Comparison of ENCODE assay signal across 23 cellular contexts in the genomic region with DNA sequence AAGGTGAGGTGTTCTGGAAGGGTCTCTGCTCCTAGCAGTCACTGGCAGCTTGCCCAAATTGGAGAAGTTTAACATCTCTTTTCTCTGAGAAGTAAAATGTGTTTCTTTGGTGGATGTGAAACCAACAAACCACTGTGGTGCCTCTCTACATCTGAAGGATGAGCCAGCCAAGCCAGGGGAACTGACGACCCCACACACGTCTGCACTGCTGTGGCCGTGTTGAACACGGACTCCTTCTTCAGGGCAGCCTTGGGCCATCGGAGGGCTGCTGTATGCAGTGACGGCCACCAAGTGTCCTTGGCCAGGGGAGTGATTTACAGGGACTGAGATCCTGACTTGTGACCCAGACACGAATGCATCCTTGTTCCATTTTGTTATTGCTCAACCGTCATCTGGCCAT.
DNase-seq lines count a peak whose midpoint lies in the region; ATAC-seq and TF ChIP-seq lines count a peak whose summit lies in the region.
"Had no signal": no experiment of that assay in that cellular context is flagged by ENCODE, and none has a peak within 500 bp of the region (broad histone marks: within the 10 kb centered on the region; RNA-seq: fewer than 3 reads in every experiment).

No MANE protein-coding gene starts in this region.

- DNase-seq in SK-N-SH (no peak), adipocyte (ENCODE audit: low read depth) (no peak), mesenteric fat pad (ENCODE audit: low spot score) (peak; percentile 62), tibial artery (no peak), upper lobe of left lung (no peak)
- no peak for DNase-seq in naive thymus-derived CD4-positive, alpha-beta T cell
- DNase-seq: activated CD4-positive, alpha-beta T cell treated with anti-CD3 and anti-CD28 coated beads, Interleukin-2, amount 50 U/mL, for 48 hours; activated naive CD4-positive, alpha-beta T cell treated with Interleukin-2 at 50 U/mL for 16 hours; BE2C; foreskin melanocyte; HCEC 1CT; left cardiac atrium; NCI-H2029; NCI-H82; sigmoid colon; thyroid gland had no signal

- H3K27me3 Mint-ChIP-seq in naive thymus-derived CD4-positive, alpha-beta T cell = peaks cover 2 to 21% (median 11%) of the 10 kb centered on the region in 5 donors

- TF ChIP-seq RAD21 in SK-N-SH (IDR thresholded peaks at IDR 0.05; ENCODE audit: low read length) = no peak

- H3K4me3 ChIP-seq in SK-N-SH (ENCODE audit: low read depth in 2 of 2, low read length in 1 of 2) (no peak overlapping the region), adipocyte (ENCODE audit: low read length) (no peak overlapping the region), tibial artery (no peak overlapping the region), upper lobe of left lung (no peak overlapping the region)
- H3K4me3 ChIP-seq in naive thymus-derived CD4-positive, alpha-beta T cell (ENCODE audit: low read length) = no peak overlapping the region
- H3K4me3 ChIP-seq: coronary artery, esophagus muscularis mucosa, sigmoid colon, thyroid gland had no signal

- 75% methylated on average over 7 of the region's 8 CpGs for WGBS in SK-N-SH (ENCODE audit: low lambda C conversion rate)
- WGBS in upper lobe of left lung, 2 donors = 94 to 96% methylated on average over 8 of the region's 8 CpGs

- intact Hi-C loops in tibial artery (cut with DNase I; ENCODE audit: low total_unique reads) = no loop called here
- intact Hi-C loops in naive thymus-derived CD4-positive, alpha-beta T cell (cut with micrococcal nuclease) = no loop called here

- no peaks in the 10 kb centered on the region for H3K36me3 Mint-ChIP-seq in naive thymus-derived CD4-positive, alpha-beta T cell

- CTCF ChIA-PET in SK-N-SH (lab: Yijun Ruan, JAX) = no interaction called here
- CTCF ChIA-PET in naive thymus-derived CD4-positive, alpha-beta T cell (lab: Charles Lee) = no interaction called here

- POLR2A ChIA-PET in SK-N-SH (lab: Yijun Ruan, JAX) = no interaction called here
- POLR2A ChIA-PET in naive thymus-derived CD4-positive, alpha-beta T cell (lab: Charles Lee) = no interaction called here

- H3K4me2 ChIP-seq in SK-N-SH = peak overlapping the region; percentile 4; the same call in 1 of the 2 replicates

- no peak for TF ChIP-seq POLR2A in upper lobe of left lung (IDR thresholded peaks at IDR 0.05)

- H3K36me3 ChIP-seq in SK-N-SH (replicated peaks in 1 of 2; ENCODE audit: control insufficient read depth in 1 of 2, insufficient read depth in 2 of 2, low read length in 1 of 2) (no peaks in the 10 kb centered on the region), adipocyte (ENCODE audit: control insufficient read depth, insufficient read depth, low read length, severe bottlenecking) (no peaks in the 10 kb centered on the region), tibial artery (no peaks in the 10 kb centered on the region), upper lobe of left lung (no peaks in the 10 kb centered on the region)
- H3K36me3 ChIP-seq in naive thymus-derived CD4-positive, alpha-beta T cell (ENCODE audit: control insufficient read depth in 2 of 3, insufficient read depth in 3 of 3, low read length in 3 of 3) = no peaks in the 10 kb centered on the region
- H3K36me3 ChIP-seq: BE2C, esophagus muscularis mucosa, sigmoid colon, thyroid gland had no signal

- H3K9me3 Mint-ChIP-seq in naive thymus-derived CD4-positive, alpha-beta T cell = no peaks in the 10 kb centered on the region
- H3K9me3 Mint-ChIP-seq: stimulated activated naive CD8-positive, alpha-beta T cell treated with anti-CD3 and anti-CD28 coated beads, Interleukin-15, Interleukin-2, amounts not matched to agents 100 ng/mL and 50 ng/mL, for 24 hours had no signal

- no peak overlapping the region for H2AFZ ChIP-seq in SK-N-SH (ENCODE audit: low read depth)

- H3K4me3 Mint-ChIP-seq in naive thymus-derived CD4-positive, alpha-beta T cell = no peak overlapping the region
- H3K4me3 Mint-ChIP-seq: stimulated activated naive CD8-positive, alpha-beta T cell treated with anti-CD3 and anti-CD28 coated beads, Interleukin-15, Interleukin-2, amounts not matched to agents 100 ng/mL and 50 ng/mL, for 24 hours had no signal

- H3K4me1 Mint-ChIP-seq in naive thymus-derived CD4-positive, alpha-beta T cell = no peaks in the 10 kb centered on the region

- H3K9me2 ChIP-seq in SK-N-SH = no peaks in the 10 kb centered on the region

- H3K4me1 ChIP-seq in SK-N-SH (ENCODE audit: control insufficient read depth in 1 of 2, insufficient read depth in 2 of 2, low read depth in 1 of 2, low read length in 1 of 2) (no peaks in the 10 kb centered on the region; a peak in 1 of 4 replicates), adipocyte (ENCODE audit: control insufficient read depth, insufficient read depth, low read length) (peaks cover 22% of the 10 kb centered on the region), tibial artery (peaks cover 0 to 26% (median 14%) of the 10 kb centered on the region in 4 donors), upper lobe of left lung (no peaks in the 10 kb centered on the region)
- no peaks in the 10 kb centered on the region for H3K4me1 ChIP-seq in naive thymus-derived CD4-positive, alpha-beta T cell (ENCODE audit: control insufficient read depth in 2 of 2, insufficient read depth in 2 of 2, low read length in 2 of 2)
- H3K4me1 ChIP-seq: esophagus muscularis mucosa, sigmoid colon had no signal

- TF ChIP-seq CTCF in SK-N-SH (IDR thresholded peaks at IDR 0.05) (no peak), tibial artery (IDR thresholded peaks at IDR 0.05) (no peak), upper lobe of left lung (IDR thresholded peaks at IDR 0.05) (no peak)

- H3K27ac Mint-ChIP-seq in naive thymus-derived CD4-positive, alpha-beta T cell = no peak overlapping the region
- H3K27ac Mint-ChIP-seq: progenitor cell of endocrine pancreas; stimulated activated naive CD8-positive, alpha-beta T cell treated with anti-CD3 and anti-CD28 coated beads, Interleukin-15, Interleukin-2, amounts not matched to agents 100 ng/mL and 50 ng/mL, for 24 hours had no signal

- H3F3A ChIP-seq in SK-N-SH (replicated peaks; ENCODE audit: insufficient read depth) = no peaks in the 10 kb centered on the region

- TF ChIP-seq EP300 in SK-N-SH (IDR thresholded peaks at IDR 0.05; ENCODE audit: borderline replicate concordance in 1 of 2, low read depth in 1 of 2, low read length in 1 of 2) = no peak
- no peak for TF ChIP-seq EP300 in upper lobe of left lung (IDR thresholded peaks at IDR 0.05)

- H3K79me2 ChIP-seq in SK-N-SH (ENCODE audit: insufficient read depth) = no peaks in the 10 kb centered on the region

- H3K9me3 ChIP-seq in SK-N-SH (no peaks in the 10 kb centered on the region), adipocyte (ENCODE audit: control insufficient read depth, low read length) (no peaks in the 10 kb centered on the region), tibial artery (no peaks in the 10 kb centered on the region), upper lobe of left lung (no peaks in the 10 kb centered on the region)
- H3K9me3 ChIP-seq in naive thymus-derived CD4-positive, alpha-beta T cell (ENCODE audit: control insufficient read depth in 2 of 3, low read length in 3 of 3) = no peaks in the 10 kb centered on the region
- H3K9me3 ChIP-seq: BE2C, esophagus muscularis mucosa, sigmoid colon, thyroid gland had no signal

- no peak overlapping the region for H3K27ac ChIP-seq in SK-N-SH (ENCODE audit: low read depth in 2 of 2, low read length in 1 of 2)
- H3K27ac ChIP-seq in tibial artery = peak overlapping the region; percentile 57 to 68
- H3K27ac ChIP-seq in upper lobe of left lung = no peak overlapping the region
- H3K27ac ChIP-seq in naive thymus-derived CD4-positive, alpha-beta T cell (ENCODE audit: low read depth, low read length) = no peak overlapping the region
- H3K27ac ChIP-seq: esophagus muscularis mucosa, sigmoid colon had no signal

- H3K27me3 ChIP-seq in SK-N-SH (ENCODE audit: insufficient read depth) (no peaks in the 10 kb centered on the region), adipocyte (replicated peaks; ENCODE audit: control insufficient read depth, insufficient read depth, low read length) (no peaks in the 10 kb centered on the region), tibial artery (no peaks in the 10 kb centered on the region), upper lobe of left lung (no peaks in the 10 kb centered on the region)
- H3K27me3 ChIP-seq in naive thymus-derived CD4-positive, alpha-beta T cell (ENCODE audit: control insufficient read depth in 2 of 2, insufficient read depth in 2 of 2, low read length in 2 of 2) = no peaks in the 10 kb centered on the region
- H3K27me3 ChIP-seq: esophagus muscularis mucosa, sigmoid colon, thyroid gland had no signal

- H4K20me1 ChIP-seq in SK-N-SH (ENCODE audit: insufficient read depth) = no peaks in the 10 kb centered on the region

- no peak overlapping the region for H3K9ac ChIP-seq in SK-N-SH
- H3K9ac ChIP-seq in adipocyte (ENCODE audit: low read length) = peak overlapping the region; percentile 17

- no peak for ATAC-seq in SK-N-SH treated with all-trans-retinoic acid at 6 μM for 48 hours
- ATAC-seq in upper lobe of left lung (ENCODE audit: low FRiP score in 2 of 2) = no peak
- ATAC-seq in naive thymus-derived CD4-positive, alpha-beta T cell = no peak
- no peak for ATAC-seq in GM21529 (IDR thresholded peaks at IDR 0.05; ENCODE audit: unreplicated experiment)
- ATAC-seq: activated CD4-positive, CD25-positive, alpha-beta regulatory T cell treated with anti-CD3 and anti-CD28 coated beads, Interleukin-2, amount 50 U/mL, for 24 hours had no signal

TF ChIP-seq in SK-N-SH, 30 proteins besides CTCF, POLR2A, EP300 and RAD21 (continues in another document):
- TF ChIP-seq RFX5 (IDR thresholded peaks at IDR 0.05; ENCODE audit: low read length) (no peak), GABPA (IDR thresholded peaks at IDR 0.05; ENCODE audit: low read depth) (no peak), JUND (IDR thresholded peaks at IDR 0.05) (no peak), FOXJ3 (CRISPR knock-in tag; IDR thresholded peaks at IDR 0.05) (no peak), SIN3A (IDR thresholded peaks at IDR 0.05; ENCODE audit: borderline replicate concordance, low read depth, low read length) (no peak), MXI1 (IDR thresholded peaks at IDR 0.05; ENCODE audit: low read depth, low read length) (no peak), TEAD4 (IDR thresholded peaks at IDR 0.05; ENCODE audit: borderline replicate concordance, insufficient read depth) (no peak), TAF1 (IDR thresholded peaks at IDR 0.05; ENCODE audit: borderline replicate concordance, low read depth, low read length) (no peak)

TF ChIP-seq in SK-N-SH treated with all-trans-retinoic acid at 6 μM for 48 hours, 23 proteins besides CTCF, POLR2A, EP300 and RAD21:
- no peak for TF ChIP-seq OSR1 (CRISPR knock-in tag; IDR thresholded peaks at IDR 0.05)
- no peak for TF ChIP-seq SNAI2 (CRISPR knock-in tag; IDR thresholded peaks at IDR 0.05)
- no peak for TF ChIP-seq ZFP30 (CRISPR knock-in tag; IDR thresholded peaks at IDR 0.05)
- no peak for TF ChIP-seq ESRRG (CRISPR knock-in tag; IDR thresholded peaks at IDR 0.05)
TF ChIP-seq in SK-N-SH treated with all-trans-retinoic acid at 6 μM for 48 hours: peak in this region for 0.

Comparison
In these comparisons a context has a peak if more than half of its experiments do, and no peak if none do; other contexts are left out.
1. H3K27ac ChIP-seq: peak in tibial artery (2 of 2); none in SK-N-SH (0 of 2), upper lobe of left lung (0 of 4) and naive thymus-derived CD4-positive, alpha-beta T cell (single experiment).